Comparison of ENCODE assay signal across 7 cellular contexts in the genomic region with DNA sequence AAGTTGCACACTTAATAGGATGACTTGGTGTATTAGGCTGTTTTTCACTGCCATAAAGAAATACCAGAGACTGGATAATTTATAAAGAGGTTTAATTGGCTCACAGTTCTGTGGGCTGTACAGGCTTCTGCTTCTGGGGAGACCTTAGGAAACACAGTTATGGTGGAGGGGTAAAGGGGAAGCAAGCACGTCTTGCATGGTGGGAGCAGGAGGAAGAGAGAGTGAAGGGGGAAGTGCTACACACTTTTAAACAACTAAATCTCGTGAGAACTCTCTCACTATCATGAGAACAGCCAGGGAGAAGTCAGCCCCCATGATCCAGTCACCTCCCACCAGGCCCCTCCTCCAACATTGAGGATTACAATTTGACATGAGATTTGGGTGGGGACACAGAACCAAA.
A peak's percentile ranks its signal among the peaks of the same experiment; 100 is the strongest.
DNase-seq lines count a peak whose midpoint lies in the region; ATAC-seq and TF ChIP-seq lines count a peak whose summit lies in the region.
"Not testable (repeated sequence)": the region's sequence is repeated elsewhere in the genome, so short reads cannot be mapped to it uniquely, and the experiment has no call there.

No MANE protein-coding gene starts in this region.

- peaks cover 97% of the 10 kb centered on the region for H3K36me3 Mint-ChIP-seq in CD4-positive, alpha-beta T cell (ENCODE audit: low read depth)
- H3K36me3 Mint-ChIP-seq in activated T-cell treated with anti-CD3 and anti-CD28 coated beads, Interleukin-2, amount 50 U/mL, for 24 hours (ENCODE audit: low read depth): peaks cover 96% of the 10 kb centered on the region
- H3K36me3 Mint-ChIP-seq in endodermal cell (ENCODE audit: low read depth): not testable (repeated sequence)
- H3K36me3 Mint-ChIP-seq in stimulated activated effector memory CD8-positive, alpha-beta T cell treated with anti-CD3 and anti-CD28 coated beads, Interleukin-12 subunit alpha, Interleukin-12 subunit beta, amount 100 ng/mL, for 72 hours: peaks cover 79% of the 10 kb centered on the region

- intact Hi-C loops in CD4-positive, alpha-beta T cell (cut with DNase I, micrococcal nuclease): not testable (repeated sequence)

- not testable (repeated sequence) for H3K9me3 Mint-ChIP-seq in CD4-positive, alpha-beta T cell; activated T-cell treated with anti-CD3 and anti-CD28 coated beads, Interleukin-2, amount 50 U/mL, for 24 hours; endodermal cell; stimulated activated effector memory CD8-positive, alpha-beta T cell treated with anti-CD3 and anti-CD28 coated beads, Interleukin-12 subunit alpha, Interleukin-12 subunit beta, amount 100 ng/mL, for 72 hours

- H3K27ac Mint-ChIP-seq in CD4-positive, alpha-beta T cell: peak overlapping the region; percentile 62
- peak overlapping the region; percentile 31 for H3K27ac Mint-ChIP-seq in activated T-cell treated with anti-CD3 and anti-CD28 coated beads, Interleukin-2, amount 50 U/mL, for 24 hours
- peak overlapping the region; percentile 71 for H3K27ac Mint-ChIP-seq in endodermal cell
- H3K27ac Mint-ChIP-seq in stimulated activated effector memory CD8-positive, alpha-beta T cell treated with anti-CD3 and anti-CD28 coated beads, Interleukin-12 subunit alpha, Interleukin-12 subunit beta, amount 100 ng/mL, for 72 hours: peak overlapping the region; percentile 39

- H3K27me3 ChIP-seq in CD4-positive, alpha-beta T cell (ENCODE audit: control insufficient read depth, insufficient read depth, low read length); HL-60 (ENCODE audit: insufficient read depth, poor library complexity, severe bottlenecking); endodermal cell (ENCODE audit: control insufficient read depth, insufficient read depth, low read length, poor library complexity, severe bottlenecking): not testable (repeated sequence)

- CTCF ChIA-PET in CD4-positive, alpha-beta T cell (lab: Charles Lee): not testable (repeated sequence)

- POLR2A ChIA-PET in CD4-positive, alpha-beta T cell (lab: Charles Lee): not testable (repeated sequence)

- H3K4me3 ChIP-seq in HL-60 (replicated peaks; ENCODE audit: insufficient read depth, low read length); endodermal cell (ENCODE audit: low read length): not testable (repeated sequence)

- not testable (repeated sequence) for H3K36me3 ChIP-seq in endodermal cell (ENCODE audit: control insufficient read depth, insufficient read depth, low read length)

- 96% methylated on average over 2 of the region's 2 CpGs; no CpG with 5 or more reads in 1 of the 2 experiments for WGBS in endodermal cell (ENCODE audit: insufficient coverage in 1 of 2, insufficient read length in 1 of 2), 2 experiments

- H3K27ac ChIP-seq in CD4-positive, alpha-beta T cell (ENCODE audit: low read depth, low read length); HL-60 (replicated peaks); endodermal cell (ENCODE audit: low read depth, low read length): not testable (repeated sequence)

- TF ChIP-seq CTCF in CD4-positive, alpha-beta T cell (IDR thresholded peaks at IDR 0.05); HL-60 (IDR thresholded peaks at IDR 0.05; ENCODE audit: insufficient read depth, low read length); endodermal cell (conservative IDR thresholded peaks at IDR 0.05): not testable (repeated sequence)

- not testable (repeated sequence) for ATAC-seq in CD4-positive, alpha-beta T cell (ENCODE audit: poor library complexity); stimulated activated effector memory CD8-positive, alpha-beta T cell treated with anti-CD3 and anti-CD28 coated beads, Interleukin-12 subunit alpha, Interleukin-12 subunit beta, amount 100 ng/mL, for 72 hours

- H3K9ac ChIP-seq in endodermal cell (ENCODE audit: extremely low read depth, low read length, poor library complexity, severe bottlenecking): not testable (repeated sequence)

- not testable (repeated sequence) for H3K4me1 ChIP-seq in endodermal cell (ENCODE audit: control insufficient read depth, insufficient read depth, low read length)

- not testable (repeated sequence) for H3K4me3 Mint-ChIP-seq in CD4-positive, alpha-beta T cell; activated T-cell treated with anti-CD3 and anti-CD28 coated beads, Interleukin-2, amount 50 U/mL, for 24 hours; endodermal cell; stimulated activated effector memory CD8-positive, alpha-beta T cell treated with anti-CD3 and anti-CD28 coated beads, Interleukin-12 subunit alpha, Interleukin-12 subunit beta, amount 100 ng/mL, for 72 hours

- H3K4me1 Mint-ChIP-seq in CD4-positive, alpha-beta T cell (ENCODE audit: low read depth): peaks cover 35% of the 10 kb centered on the region
- peaks cover 25% of the 10 kb centered on the region for H3K4me1 Mint-ChIP-seq in activated T-cell treated with anti-CD3 and anti-CD28 coated beads, Interleukin-2, amount 50 U/mL, for 24 hours (ENCODE audit: low read depth)
- H3K4me1 Mint-ChIP-seq in endodermal cell: not testable (repeated sequence)
- peaks cover 15% of the 10 kb centered on the region for H3K4me1 Mint-ChIP-seq in stimulated activated effector memory CD8-positive, alpha-beta T cell treated with anti-CD3 and anti-CD28 coated beads, Interleukin-12 subunit alpha, Interleukin-12 subunit beta, amount 100 ng/mL, for 72 hours

- not testable (repeated sequence) for DNase-seq in CD4-positive, alpha-beta T cell; activated T-cell treated with anti-CD3 and anti-CD28 coated beads, Interleukin-2, amount 50 U/mL, for 24 hours; endodermal cell; stimulated activated effector memory CD8-positive, alpha-beta T cell treated with anti-CD3 and anti-CD28 coated beads, Interleukin-12 subunit alpha, Interleukin-12 subunit beta, amount 100 ng/mL, for 72 hours (ENCODE audit: low spot score in 2 of 2)
- peak; percentile 58 to 72 for DNase-seq in HL-60 (ENCODE audit: low read depth in 1 of 2, low spot score in 1 of 2)
- DNase-seq in NAMALWA (ENCODE audit: low spot score): peak; percentile 47
- DNase-seq in SKM-1 treated with dmso at 0.1 percent for 144 hours (lab: John Stamatoyannopoulos, UW; ENCODE audit: unreplicated experiment): peak; percentile 43

- H3K9me3 ChIP-seq in CD4-positive, alpha-beta T cell (ENCODE audit: control insufficient read depth, low read length); endodermal cell (ENCODE audit: control insufficient read depth, low read length): not testable (repeated sequence)

- not testable (repeated sequence) for H3K27me3 Mint-ChIP-seq in CD4-positive, alpha-beta T cell; activated T-cell treated with anti-CD3 and anti-CD28 coated beads, Interleukin-2, amount 50 U/mL, for 24 hours; endodermal cell (ENCODE audit: insufficient read depth)
